15 cellular contexts compared by ENCODE assay signal in the genomic region with DNA sequence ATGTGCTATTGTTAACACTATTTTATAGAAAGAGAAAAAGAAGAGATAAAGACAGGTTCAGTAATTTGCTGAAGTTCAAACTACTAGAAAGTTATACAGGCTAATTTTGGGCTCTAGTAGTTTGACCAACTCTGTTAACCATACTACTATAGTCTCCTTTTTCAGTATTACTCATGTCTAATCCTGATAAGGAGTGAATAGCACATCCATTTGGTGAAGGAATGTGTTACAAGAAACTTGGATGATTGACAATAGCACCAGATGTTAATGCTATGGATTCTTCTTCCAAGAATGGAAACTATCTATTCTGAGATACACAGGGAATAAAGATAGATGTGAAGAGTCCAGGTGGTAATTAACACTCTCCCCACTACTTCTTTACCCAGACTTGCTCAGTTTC.
"Had no signal": no experiment of that assay in that cellular context is flagged by ENCODE, and none has a peak within 500 bp of the region (broad histone marks: within the 10 kb centered on the region; RNA-seq: fewer than 3 reads in every experiment).

No MANE protein-coding gene starts in this region.

- DNase-seq: activated B cell treated with CpG ODN at 0.5 μM for 24 hours; activated CD4-positive, alpha-beta T cell treated with anti-CD3 and anti-CD28 coated beads, Interleukin-2, amount 10 ng/mL, durations not matched to agents 24 days and 14 days; activated CD8-positive, alpha-beta memory T cell treated with anti-CD3 and anti-CD28 coated beads, Interleukin-2, amount 50 U/mL, for 48 hours; activated CD8-positive, alpha-beta T cell treated with anti-CD3 and anti-CD28 coated beads, Interleukin-2, amount 10 ng/mL, durations not matched to agents 7 days and 5 days; activated gamma-delta T cell treated with Interleukin-2 at 50 U/mL for 16 hours; activated T-cell treated with anti-CD3 and anti-CD28 coated beads, Interleukin-2, amount 50 U/mL, for 72 hours; foreskin melanocyte; right cardiac atrium; small intestine; stimulated activated CD4-positive, alpha-beta T cell treated with anti-CD3 and anti-CD28 coated beads, Interleukin-4, amount 100 ng/mL, for 4 hours; stimulated activated CD8-positive, alpha-beta memory T cell treated with anti-CD3 and anti-CD28 coated beads, Interleukin-4, amount 100 ng/mL, for 48 hours; stimulated activated naive CD8-positive, alpha-beta T cell treated with anti-CD3 and anti-CD28 coated beads, Interleukin-15, Interleukin-2, amounts not matched to agents 100 U/mL and 50 U/mL, for 24 hours had no signal

- H3K4me1 ChIP-seq: prostate gland, suprapubic skin had no signal

- H3K9me3 ChIP-seq: esophagus muscularis mucosa, prostate gland, suprapubic skin had no signal

- ATAC-seq: activated CD8-positive, alpha-beta T cell treated with anti-CD3 and anti-CD28 coated beads, Interleukin-2, amount 10 ng/mL, durations not matched to agents 7 days and 5 days; activated T-cell treated with anti-CD3 and anti-CD28 coated beads, Interleukin-2, amount 50 U/mL, for 72 hours; right cardiac atrium; stimulated activated naive CD8-positive, alpha-beta T cell treated with anti-CD3 and anti-CD28 coated beads, Interleukin-15, Interleukin-2, amounts not matched to agents 100 U/mL and 50 U/mL, for 24 hours had no signal

- H3K27me3 ChIP-seq: esophagus muscularis mucosa, suprapubic skin had no signal

- H3K27ac ChIP-seq: esophagus muscularis mucosa, prostate gland, suprapubic skin had no signal

- H3K4me3 ChIP-seq: esophagus muscularis mucosa, prostate gland, suprapubic skin had no signal

- H3K36me3 ChIP-seq: esophagus muscularis mucosa, prostate gland, suprapubic skin had no signal
